Comparison of ENCODE assay signal across 20 cellular contexts in the genomic region with DNA sequence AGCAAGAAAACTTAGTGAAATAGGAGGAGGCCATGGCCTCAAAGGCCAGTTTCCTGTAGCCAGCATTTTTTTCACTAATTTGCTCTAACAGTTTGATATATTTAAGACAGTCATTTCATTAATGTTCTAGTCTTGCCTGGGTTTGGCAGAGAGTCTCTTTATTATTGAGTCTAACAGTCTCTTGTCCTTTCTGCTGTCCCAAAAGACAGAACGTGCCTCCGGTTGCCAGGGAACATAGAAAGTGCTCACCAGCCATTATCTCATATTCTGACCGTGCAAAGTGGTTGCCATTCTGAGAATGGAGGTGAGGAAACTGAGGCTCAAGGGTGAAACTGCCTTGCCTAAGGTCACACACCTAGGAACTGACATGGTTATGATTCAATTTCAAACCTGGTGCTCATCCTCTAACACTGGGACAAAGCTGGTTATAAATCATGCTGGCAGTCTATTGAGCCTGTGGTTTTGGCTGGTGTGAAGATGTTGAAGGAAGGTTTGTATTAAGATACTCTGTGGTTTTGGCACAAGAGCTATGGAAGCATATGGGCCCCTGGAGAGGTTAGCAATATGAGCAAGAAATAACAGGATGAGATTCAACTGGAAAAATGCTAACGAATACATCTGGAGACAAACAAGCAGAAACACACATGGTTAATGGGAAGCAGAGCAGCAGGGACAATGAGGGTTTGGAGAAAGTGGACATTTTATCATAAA.
A peak's percentile ranks its signal among the peaks of the same experiment; 100 is the strongest.
DNase-seq lines count a peak whose midpoint lies in the region; ATAC-seq, FAIRE-seq and TF ChIP-seq lines count a peak whose summit lies in the region.
"Had no signal": no experiment of that assay in that cellular context is flagged by ENCODE, and none has a peak within 500 bp of the region (broad histone marks: within the 10 kb centered on the region; RNA-seq: fewer than 3 reads in every experiment).

No MANE protein-coding gene starts in this region.

- no peaks in the 10 kb centered on the region for H3K79me2 ChIP-seq in smooth muscle cell (ENCODE audit: low read depth)

- H3K36me3 ChIP-seq in suprapubic skin, result no peaks in the 10 kb centered on the region
- no peaks in the 10 kb centered on the region for H3K36me3 ChIP-seq in smooth muscle cell (ENCODE audit: low read depth)

- no peaks in the 10 kb centered on the region for H3K9me3 ChIP-seq in right cardiac atrium (ENCODE audit: control insufficient read depth, low read length)
- no peaks in the 10 kb centered on the region for H3K9me3 ChIP-seq in suprapubic skin
- H3K9me3 ChIP-seq in smooth muscle cell (replicated peaks; ENCODE audit: low read depth), result no peaks in the 10 kb centered on the region

- H4K20me1 ChIP-seq in smooth muscle cell (ENCODE audit: low read depth), result no peaks in the 10 kb centered on the region

- no peak for TF ChIP-seq POLR2A in suprapubic skin (IDR thresholded peaks at IDR 0.05)
- TF ChIP-seq POLR2A in GM12892 (IDR thresholded peaks at IDR 0.05; ENCODE audit: low read depth, low read length), result no peak

- H3F3A ChIP-seq in smooth muscle cell (ENCODE audit: low read depth), result peaks cover 3% of the 10 kb centered on the region

- H3K4me2 ChIP-seq in smooth muscle cell, result no peak overlapping the region

- H3K27ac ChIP-seq in right cardiac atrium (ENCODE audit: low read length) (no peak overlapping the region), suprapubic skin (peak overlapping the region; percentile 64), smooth muscle cell (ENCODE audit: low read depth) (no peak overlapping the region)

- H3K27me3 ChIP-seq in right cardiac atrium (ENCODE audit: control insufficient read depth, insufficient read depth), result no peaks in the 10 kb centered on the region
- peaks cover 2% of the 10 kb centered on the region for H3K27me3 ChIP-seq in suprapubic skin
- H3K27me3 ChIP-seq in smooth muscle cell (ENCODE audit: low read depth), result no peaks in the 10 kb centered on the region

- H2AFZ ChIP-seq in smooth muscle cell (ENCODE audit: low read depth), result no peak overlapping the region

- in situ Hi-C loops in astrocyte of the cerebellum (cut with HindIII; ENCODE audit: low sequenced_read_pairs) (no loop called here), ACHN (cut with HindIII; ENCODE audit: low pct_ligation_motif_present, low pct_unique_long_range_greater_than_20kb, low sequenced_read_pairs) (no loop called here)

- H3K4me3 ChIP-seq in astrocyte of the cerebellum (ENCODE audit: low read depth, low read length) (no peak overlapping the region), right cardiac atrium (ENCODE audit: low read length) (no peak overlapping the region), suprapubic skin (no peak overlapping the region), smooth muscle cell (no peak overlapping the region)

- no peaks in the 10 kb centered on the region for H3K4me1 ChIP-seq in right cardiac atrium (ENCODE audit: control insufficient read depth, insufficient read depth, low read length)
- H3K4me1 ChIP-seq in suprapubic skin, result peaks cover 8% of the 10 kb centered on the region
- peaks cover 22% of the 10 kb centered on the region for H3K4me1 ChIP-seq in smooth muscle cell (ENCODE audit: low read depth)

- WGBS in right cardiac atrium, result 59% methylated on average over 4 of the region's 4 CpGs
- WGBS in suprapubic skin, result 45% methylated on average over 4 of the region's 4 CpGs
- WGBS in smooth muscle cell (ENCODE audit: low lambda C conversion rate), result 82% methylated on average over 4 of the region's 4 CpGs

- DNase-seq in NCI-H1694 (lab: John Stamatoyannopoulos, UW) (peak; percentile 74), astrocyte of the cerebellum (ENCODE audit: low read depth) (peak; percentile 15), right cardiac atrium (peak in 1 of 3 donors; percentile 66), suprapubic skin (ENCODE audit: low spot score in 2 of 2) (no peak), ACHN (no peak), SHP77 treated with DMSO at 0.1 percent for 48 hours (lab: John Stamatoyannopoulos, UW) (no peak), smooth muscle cell (lab: John Stamatoyannopoulos, UW; ENCODE audit: unreplicated experiment) (no peak), GM12892 (ENCODE audit: insufficient read length) (no peak)
- DNase-seq: AML-193, COR-L47, DMS53, H9, IMR-90, Karpas-422, MM.1S, NCI-H1105 treated with DMSO at 0.1 percent for 48 hours, NCI-H2029, NCI-H524, SIG-M5 had no signal

- peak; percentile 21 to 78 for ATAC-seq in right cardiac atrium
- ATAC-seq: Panc1 had no signal

- intact Hi-C loops in right cardiac atrium (cut with DNase I), result no loop called here

- no peak for FAIRE-seq in GM12892 (lab: Jason Lieb, UNC)

- no peak for TF ChIP-seq CTCF in astrocyte of the cerebellum (IDR thresholded peaks at IDR 0.05; ENCODE audit: low read depth, low read length, missing control alignments)
- TF ChIP-seq CTCF in suprapubic skin (IDR thresholded peaks at IDR 0.05), result no peak
- no peak for TF ChIP-seq CTCF in smooth muscle cell (IDR thresholded peaks at IDR 0.05; ENCODE audit: borderline replicate concordance, insufficient read depth, poor library complexity, severe bottlenecking)

- H3K9ac ChIP-seq in smooth muscle cell (ENCODE audit: low read depth), result no peak overlapping the region

- TF ChIP-seq EP300 in suprapubic skin (IDR thresholded peaks at IDR 0.05), result no peak

Comparison
In these comparisons a context has a peak if more than half of its experiments do, and no peak if none do; other contexts are left out.
1. DNase-seq: peak in NCI-H1694 (single experiment) and astrocyte of the cerebellum (single experiment); none in suprapubic skin (0 of 2), ACHN (single experiment), SHP77 treated with DMSO at 0.1 percent for 48 hours (single experiment), smooth muscle cell (single experiment) and GM12892 (single experiment).